Comparison of ENCODE assay signal across 19 cellular contexts in genomic region chr1:178098262-178098661, GRCh38. TPM values are rescaled to one million over a fixed set of nuclear protein-coding genes. Genes with fewer than 3 reads are reported as not detected.
DNase-seq lines count a peak whose midpoint lies in the region; ATAC-seq, FAIRE-seq and TF ChIP-seq lines count a peak whose summit lies in the region.
"Had no signal": no experiment of that assay in that cellular context is flagged by ENCODE, and none has a peak within 500 bp of the region (broad histone marks: within the 10 kb centered on the region; RNA-seq: fewer than 3 reads in every experiment).

No MANE protein-coding gene starts in this region.

- peak in 1 of 2 donors; percentile 19 for TF ChIP-seq POLR2A in heart left ventricle (IDR thresholded peaks at IDR 0.05)

- H3K27me3 Mint-ChIP-seq in astrocyte (ENCODE audit: low read depth, unreplicated experiment): no peaks in the 10 kb centered on the region

- H3K4me2 ChIP-seq in astrocyte (ENCODE audit: low read length) (peak overlapping the region; percentile 59), hepatocyte (peak overlapping the region; percentile 42)
- H3K4me2 ChIP-seq: KMS-11 had no signal

- H3K4me3 ChIP-seq in heart left ventricle: peak overlapping the region in 10 of 12 donors; percentile 7 to 94 (median 40)
- peak overlapping the region; percentile 6 for H3K4me3 ChIP-seq in astrocyte (ENCODE audit: insufficient read depth, low read depth, low read length)
- H3K4me3 ChIP-seq in hepatocyte: no peak overlapping the region
- peak overlapping the region; percentile 42 to 69 for H3K4me3 ChIP-seq in aorta (ENCODE audit: low read length in 2 of 2)
- H3K4me3 ChIP-seq: adrenal gland had no signal

- ATAC-seq in heart left ventricle (peak in 2 of 4 donors; percentile 1 to 27), left ventricle myocardium superior (no peak), aorta (ENCODE audit: low FRiP score) (no peak), GM21515 (IDR thresholded peaks at IDR 0.05; ENCODE audit: unreplicated experiment) (no peak)
- ATAC-seq: sciatic nerve had no signal

- H3K4me1 ChIP-seq in heart left ventricle: peaks cover 2 to 83% (median 53%) of the 10 kb centered on the region in 12 donors
- H3K4me1 ChIP-seq in astrocyte (ENCODE audit: insufficient read depth, low read length): peaks cover 33% of the 10 kb centered on the region
- peaks cover 37% of the 10 kb centered on the region for H3K4me1 ChIP-seq in hepatocyte (ENCODE audit: insufficient read depth)
- peaks cover 2 to 4% of the 10 kb centered on the region in 2 donors for H3K4me1 ChIP-seq in aorta (ENCODE audit: control insufficient read depth in 1 of 2, insufficient read depth in 2 of 2, low read length in 2 of 2)

- H3K79me2 ChIP-seq in astrocyte (ENCODE audit: insufficient read depth, low read length) (peaks cover 94% of the 10 kb centered on the region), hepatocyte (peaks cover 83% of the 10 kb centered on the region)

- H3K27ac ChIP-seq in heart left ventricle (peak overlapping the region; percentile 59 to 96 (median 91)), astrocyte (ENCODE audit: low read depth, low read length) (no peak overlapping the region), hepatocyte (peak overlapping the region; percentile 19), aorta (ENCODE audit: low read depth in 1 of 2, low read length in 2 of 2) (peak overlapping the region; percentile 23 to 33)
- H3K27ac ChIP-seq: KMS-11 had no signal

- H3K9ac ChIP-seq in astrocyte (ENCODE audit: low read length): peak overlapping the region; percentile 13
- H3K9ac ChIP-seq: KMS-11 had no signal

- H3K27me3 ChIP-seq in heart left ventricle: peaks cover 0 to 4% (median 0%) of the 10 kb centered on the region in 9 donors
- H3K27me3 ChIP-seq in astrocyte (ENCODE audit: insufficient read depth, low read length): no peaks in the 10 kb centered on the region
- H3K27me3 ChIP-seq in hepatocyte: no peaks in the 10 kb centered on the region
- H3K27me3 ChIP-seq in aorta (ENCODE audit: control insufficient read depth in 1 of 2, insufficient read depth in 2 of 2, low read length in 1 of 2): no peaks in the 10 kb centered on the region
- H3K27me3 ChIP-seq: adrenal gland had no signal

- H3K4me1 Mint-ChIP-seq in astrocyte (ENCODE audit: low read depth, unreplicated experiment): peaks cover 48% of the 10 kb centered on the region

- no peaks in the 10 kb centered on the region for H3K9me3 Mint-ChIP-seq in astrocyte (ENCODE audit: unreplicated experiment)
- H3K9me3 Mint-ChIP-seq: activated T-cell treated with anti-CD3 and anti-CD28 coated beads, Interleukin-2, amount 50 U/mL, for 24 hours; H9; stimulated activated naive CD8-positive, alpha-beta T cell treated with anti-CD3 and anti-CD28 coated beads, Interleukin-15, Interleukin-2, amounts not matched to agents 100 ng/mL and 50 ng/mL, for 24 hours had no signal

- H3K36me3 ChIP-seq in heart left ventricle (no peaks in the 10 kb centered on the region), astrocyte (ENCODE audit: insufficient read depth, low read length) (no peaks in the 10 kb centered on the region), hepatocyte (replicated peaks; ENCODE audit: insufficient read depth, low read depth) (no peaks in the 10 kb centered on the region), aorta (ENCODE audit: control insufficient read depth in 1 of 2, insufficient read depth in 2 of 2, low read length in 1 of 2) (no peaks in the 10 kb centered on the region)
- H3K36me3 ChIP-seq: adrenal gland had no signal

- H3K36me3 Mint-ChIP-seq in astrocyte (ENCODE audit: low read depth, unreplicated experiment): no peaks in the 10 kb centered on the region

- FAIRE-seq in astrocyte (lab: Jason Lieb, UNC): peak; percentile 55

- intact Hi-C loops in heart left ventricle (cut with DNase I): loop anchor here in 8 of 10 donors (5.0 to 10.0 kb wide), 6 partner anchors 34 to 87 kb away; no protein-coding TSS in a partner anchor
- intact Hi-C loops in left ventricle myocardium superior (cut with micrococcal nuclease): no loop called here
- intact Hi-C loops in aorta (cut with DNase I): no loop called here

- 14 to 19% (median 16%) methylated on average over 3 of the region's 3 CpGs for WGBS in heart left ventricle, 4 donors
- WGBS in hepatocyte (ENCODE audit: low lambda C conversion rate, missing lambda C conversion rate): 55% methylated on average over 3 of the region's 3 CpGs
- WGBS in aorta, 2 donors: 4 to 7% methylated on average over 3 of the region's 3 CpGs

- no peaks in the 10 kb centered on the region for H3K9me2 ChIP-seq in hepatocyte (replicated peaks; ENCODE audit: insufficient read depth)

- TF ChIP-seq CTCF in heart left ventricle (IDR thresholded peaks at IDR 0.05) (no peak), astrocyte (IDR thresholded peaks at IDR 0.05; ENCODE audit: insufficient read depth, low read depth, low read length) (no peak), hepatocyte (IDR thresholded peaks at IDR 0.05; ENCODE audit: poor library complexity) (no peak)

- H3K4me3 Mint-ChIP-seq in astrocyte (ENCODE audit: unreplicated experiment): peak overlapping the region; percentile 93
- H3K4me3 Mint-ChIP-seq: activated CD4-positive, alpha-beta T cell treated with anti-CD3 and anti-CD28 coated beads, Interleukin-2, amount 10 ng/mL, durations not matched to agents 24 days and 14 days; activated T-cell treated with anti-CD3 and anti-CD28 coated beads, Interleukin-2, amount 50 U/mL, for 24 hours; H9; stimulated activated naive CD8-positive, alpha-beta T cell treated with anti-CD3 and anti-CD28 coated beads, Interleukin-15, Interleukin-2, amounts not matched to agents 100 ng/mL and 50 ng/mL, for 24 hours; T-helper 1 cell treated with Interleukin-12 subunit alpha and Interleukin-12 subunit beta and Interleukin-4 antibody, amounts not matched to agents 30 μg/mL and 1 μg/mL, for 36 hours had no signal

- no peaks in the 10 kb centered on the region for H3K9me3 ChIP-seq in heart left ventricle
- no peaks in the 10 kb centered on the region for H3K9me3 ChIP-seq in astrocyte (ENCODE audit: insufficient read depth, low read depth, low read length)
- H3K9me3 ChIP-seq in hepatocyte (ENCODE audit: low read depth): no peaks in the 10 kb centered on the region
- H3K9me3 ChIP-seq in aorta (ENCODE audit: control insufficient read depth, low read length): no peaks in the 10 kb centered on the region
- H3K9me3 ChIP-seq: adrenal gland had no signal

- H4K20me1 ChIP-seq in astrocyte (ENCODE audit: insufficient read depth, low read length) (peaks cover 44% of the 10 kb centered on the region), hepatocyte (ENCODE audit: insufficient read depth, poor library complexity, severe bottlenecking) (peaks cover 5% of the 10 kb centered on the region)

- H2AFZ ChIP-seq in astrocyte (ENCODE audit: low read depth, low read length) (no peak overlapping the region), hepatocyte (no peak overlapping the region)

- DNase-seq in heart left ventricle (no peak), left ventricle myocardium superior (no peak), astrocyte (ENCODE audit: low read depth) (peak; percentile 30), hepatocyte (ENCODE audit: low spot score) (no peak), aorta (no peak), mucosa of gallbladder (ENCODE audit: low spot score) (no peak)
- DNase-seq in stimulated activated CD4-positive, alpha-beta T cell treated with anti-CD3 and anti-CD28 coated beads, Interleukin-15, amount 100 ng/mL, for 24 hours: no peak
- DNase-seq: ACHN; activated CD4-positive, alpha-beta T cell treated with anti-CD3 and anti-CD28 coated beads, Interleukin-2, amount 10 ng/mL, durations not matched to agents 24 days and 14 days; activated T-cell treated with anti-CD3 and anti-CD28 coated beads, Interleukin-2, amount 50 U/mL, for 24 hours; adrenal gland; H9; NCI-H1436; NCI-H524 had no signal

- H3K27ac Mint-ChIP-seq in astrocyte (ENCODE audit: unreplicated experiment): peak overlapping the region; percentile 21
- H3K27ac Mint-ChIP-seq: activated CD4-positive, alpha-beta T cell treated with anti-CD3 and anti-CD28 coated beads, Interleukin-2, amount 10 ng/mL, durations not matched to agents 24 days and 14 days; activated T-cell treated with anti-CD3 and anti-CD28 coated beads, Interleukin-2, amount 50 U/mL, for 24 hours; H9; stimulated activated naive CD8-positive, alpha-beta T cell treated with anti-CD3 and anti-CD28 coated beads, Interleukin-15, Interleukin-2, amounts not matched to agents 100 ng/mL and 50 ng/mL, for 24 hours; T-helper 1 cell treated with Interleukin-12 subunit alpha and Interleukin-12 subunit beta and Interleukin-4 antibody, amounts not matched to agents 30 μg/mL and 1 μg/mL, for 36 hours had no signal

RNA-seq across cellular contexts. Expression of gene RASAL2, which starts 4.4 kb away (rescaled TPM):
- 100 to 1,000 TPM in 1 of 9 donors, 10 to 100 TPM in 8; 22.3 to 112 (median 44.1) TPM for total RNA-seq in heart left ventricle
- polyA plus RNA-seq in heart left ventricle: 1 to 10 TPM; 6.2 to 9.6 TPM
- 26.4 TPM for total RNA-seq in left ventricle myocardium superior
- 44.2 and 45.3 TPM in 2 replicates for total RNA-seq in astrocyte
- total RNA-seq in hepatocyte: 23.8 and 24.0 TPM in 2 replicates
- polyA plus RNA-seq in hepatocyte: 8.7 and 14.5 TPM in 2 replicates
- 10 to 100 TPM; 34.2 to 37.3 TPM for total RNA-seq in aorta
- polyA plus RNA-seq in aorta: 10 to 100 TPM in 1 of 2 donors, 1 to 10 TPM in 1; 1.9 to 10.1 TPM
- 26.7 TPM for total RNA-seq in mucosa of gallbladder
- total RNA-seq: activated CD4-positive, alpha-beta T cell treated with anti-CD3 and anti-CD28 coated beads, Interleukin-2, amount 10 ng/mL, durations not matched to agents 24 days and 14 days had no signal

Comparison
In these comparisons a context has a peak if more than half of its experiments do, and no peak if none do; other contexts are left out.
1. intact Hi-C loops: an anchor here in heart left ventricle (5.0 to 10.0 kb wide); none called in left ventricle myocardium superior and aorta.